In genomic region chr15:79516646-79517045, GRCh38 we compare ENCODE assay signal across 20 cellular contexts.
DNase-seq lines count a peak whose midpoint lies in the region; ATAC-seq and TF ChIP-seq lines count a peak whose summit lies in the region.
"Had no signal": no experiment of that assay in that cellular context is flagged by ENCODE, and none has a peak within 500 bp of the region (broad histone marks: within the 10 kb centered on the region; RNA-seq: fewer than 3 reads in every experiment).

No MANE protein-coding gene starts in this region.

- no peaks in the 10 kb centered on the region for H3K4me1 Mint-ChIP-seq in activated CD8-positive, alpha-beta memory T cell treated with anti-CD3 and anti-CD28 coated beads, Interleukin-2, amount 10 ng/mL, durations not matched to agents 7 days and 5 days
- H3K4me1 Mint-ChIP-seq in GM23338 (peaks cover 10% of the 10 kb centered on the region), WTC11 (peaks cover 11% of the 10 kb centered on the region)
- H3K4me1 Mint-ChIP-seq: B cell had no signal

- WGBS in esophagus muscularis mucosa = 88% methylated on average over 3 of the region's 3 CpGs

- peak; percentile 9 for DNase-seq in activated CD8-positive, alpha-beta memory T cell treated with anti-CD3 and anti-CD28 coated beads, Interleukin-2, amount 10 ng/mL, durations not matched to agents 7 days and 5 days
- no peak for DNase-seq in activated CD8-positive, alpha-beta memory T cell treated with anti-CD3 and anti-CD28 coated beads, Interleukin-2, amount 50 U/mL, for 48 hours
- DNase-seq in GM23338 (ENCODE audit: low spot score) = no peak
- no peak for DNase-seq in WTC11 (ENCODE audit: low spot score)
- peak; percentile 89 for DNase-seq in esophagus muscularis mucosa (ENCODE audit: extremely low spot score)
- DNase-seq in GF-D8 (lab: John Stamatoyannopoulos, UW) = no peak
- no peak for DNase-seq in T-helper 2 cell
- DNase-seq: AML-193; Caco-2; Calu3; CD4-positive, alpha-beta T cell; CD8-positive, alpha-beta T cell; DMS79 treated with DMSO at 0.1 percent for 48 hours had no signal

- H3K36me3 Mint-ChIP-seq in activated CD8-positive, alpha-beta memory T cell treated with anti-CD3 and anti-CD28 coated beads, Interleukin-2, amount 10 ng/mL, durations not matched to agents 7 days and 5 days = no peaks in the 10 kb centered on the region
- H3K36me3 Mint-ChIP-seq in GM23338 (ENCODE audit: low read depth) (no peaks in the 10 kb centered on the region), WTC11 (no peaks in the 10 kb centered on the region)
- H3K36me3 Mint-ChIP-seq: CD8-positive, alpha-beta T cell had no signal

- H3K4me3 ChIP-seq in GM23338 (no peak overlapping the region), esophagus muscularis mucosa (no peak overlapping the region)
- H3K4me3 ChIP-seq: A549; BLaER1 treated with 17β-estradiol and CSF1 and Interleukin-3, amounts not matched to agents 10 nM and 100 nM; GM12878 had no signal

- H3K27ac ChIP-seq in GM23338 (ENCODE audit: low read depth) = no peak overlapping the region
- no peak overlapping the region for H3K27ac ChIP-seq in esophagus muscularis mucosa (replicated peaks in 1 of 4)
- H3K27ac ChIP-seq: 22Rv1; A549; BLaER1 treated with 17β-estradiol and CSF1 and Interleukin-3, amounts not matched to agents 10 nM and 100 nM; C4-2B had no signal

- H3K4me1 ChIP-seq in GM23338 (ENCODE audit: insufficient read depth) (no peaks in the 10 kb centered on the region), esophagus muscularis mucosa (no peaks in the 10 kb centered on the region)
- H3K4me1 ChIP-seq: A549; BLaER1 treated with 17β-estradiol and CSF1 and Interleukin-3, amounts not matched to agents 10 nM and 100 nM; Caco-2 had no signal

- H3K4me2 ChIP-seq in GM23338 = no peak overlapping the region
- H3K4me2 ChIP-seq: A549; BLaER1 treated with 17β-estradiol and CSF1 and Interleukin-3, amounts not matched to agents 10 nM and 100 nM had no signal

- intact Hi-C loops in esophagus muscularis mucosa (cut with DNase I) = no loop called here

- no peaks in the 10 kb centered on the region for H3K9me3 ChIP-seq in esophagus muscularis mucosa
- H3K9me3 ChIP-seq: A549, Caco-2 had no signal

- no peaks in the 10 kb centered on the region for H3K27me3 ChIP-seq in GM23338 (ENCODE audit: insufficient read depth)
- peaks cover 0 to 7% (median 0%) of the 10 kb centered on the region in 4 donors for H3K27me3 ChIP-seq in esophagus muscularis mucosa
- H3K27me3 ChIP-seq: BLaER1 treated with 17β-estradiol and CSF1 and Interleukin-3, amounts not matched to agents 10 nM and 100 nM had no signal

- CTCF ChIA-PET in activated CD8-positive, alpha-beta memory T cell treated with anti-CD3 and anti-CD28 coated beads, Interleukin-2, amount 10 ng/mL, durations not matched to agents 7 days and 5 days (lab: Charles Lee) = no interaction called here
- CTCF ChIA-PET in WTC11 (lab: Charles Lee) = no interaction called here

- no peak overlapping the region for H2AFZ ChIP-seq in GM23338

- TF ChIP-seq POLR2A in esophagus muscularis mucosa (IDR thresholded peaks at IDR 0.05; ENCODE audit: low read depth) = no peak

- peaks cover 7% of the 10 kb centered on the region for H3K27me3 Mint-ChIP-seq in activated CD8-positive, alpha-beta memory T cell treated with anti-CD3 and anti-CD28 coated beads, Interleukin-2, amount 10 ng/mL, durations not matched to agents 7 days and 5 days
- H3K27me3 Mint-ChIP-seq in GM23338 (ENCODE audit: insufficient read depth, low read depth, poor library complexity) = no peaks in the 10 kb centered on the region
- H3K27me3 Mint-ChIP-seq in WTC11 (ENCODE audit: low read depth) = no peaks in the 10 kb centered on the region

- TF ChIP-seq EP300 in esophagus muscularis mucosa (IDR thresholded peaks at IDR 0.05) = no peak

- H3K36me3 ChIP-seq in GM23338 (ENCODE audit: insufficient read depth) (no peaks in the 10 kb centered on the region), esophagus muscularis mucosa (no peaks in the 10 kb centered on the region)
- H3K36me3 ChIP-seq: BLaER1 treated with 17β-estradiol and CSF1 and Interleukin-3, amounts not matched to agents 10 nM and 100 nM had no signal

- H3K9me2 ChIP-seq in GM23338 (ENCODE audit: insufficient read depth) = peaks cover 12% of the 10 kb centered on the region

- no peak overlapping the region for H3K4me3 Mint-ChIP-seq in activated CD8-positive, alpha-beta memory T cell treated with anti-CD3 and anti-CD28 coated beads, Interleukin-2, amount 10 ng/mL, durations not matched to agents 7 days and 5 days
- H3K4me3 Mint-ChIP-seq in GM23338 = no peak overlapping the region
- no peak overlapping the region for H3K4me3 Mint-ChIP-seq in WTC11
- H3K4me3 Mint-ChIP-seq: B cell; CD4-positive, alpha-beta T cell; CD8-positive, alpha-beta T cell had no signal

- H3K79me2 ChIP-seq in GM23338 (replicated peaks; ENCODE audit: insufficient read depth) = no peaks in the 10 kb centered on the region

- TF ChIP-seq CTCF in GM23338 (conservative IDR thresholded peaks at IDR 0.05; ENCODE audit: low read depth in 2 of 2) = no peak
- no peak for TF ChIP-seq CTCF in WTC11 (IDR thresholded peaks at IDR 0.05)
- no peak for TF ChIP-seq CTCF in esophagus muscularis mucosa (IDR thresholded peaks at IDR 0.05)

- H3K27ac Mint-ChIP-seq in activated CD8-positive, alpha-beta memory T cell treated with anti-CD3 and anti-CD28 coated beads, Interleukin-2, amount 10 ng/mL, durations not matched to agents 7 days and 5 days = no peak overlapping the region
- H3K27ac Mint-ChIP-seq in GM23338 (no peak overlapping the region), WTC11 (no peak overlapping the region)
- H3K27ac Mint-ChIP-seq: B cell; CD4-positive, alpha-beta T cell; CD8-positive, alpha-beta T cell had no signal

- no peaks in the 10 kb centered on the region for H3K9me3 Mint-ChIP-seq in activated CD8-positive, alpha-beta memory T cell treated with anti-CD3 and anti-CD28 coated beads, Interleukin-2, amount 10 ng/mL, durations not matched to agents 7 days and 5 days (ENCODE audit: low read depth)
- H3K9me3 Mint-ChIP-seq in GM23338 (no peaks in the 10 kb centered on the region), WTC11 (peaks cover 6% of the 10 kb centered on the region)
- H3K9me3 Mint-ChIP-seq: CD4-positive, alpha-beta T cell; CD8-positive, alpha-beta T cell had no signal

- no peak for ATAC-seq in activated CD8-positive, alpha-beta memory T cell treated with anti-CD3 and anti-CD28 coated beads, Interleukin-2, amount 10 ng/mL, durations not matched to agents 7 days and 5 days
- ATAC-seq in GM23338 = peak; percentile 34; the same call in 2 of the 3 replicates
- ATAC-seq in WTC11 = peak; percentile 53; the same call in 1 of the 2 replicates
- no peak for ATAC-seq in GM19328 (IDR thresholded peaks at IDR 0.05; ENCODE audit: unreplicated experiment)
- ATAC-seq: A549; CD8-positive, alpha-beta T cell; GM12878 had no signal

- H3F3A ChIP-seq in GM23338 (replicated peaks; ENCODE audit: low read depth) = no peaks in the 10 kb centered on the region

- H4K20me1 ChIP-seq in GM23338 (replicated peaks; ENCODE audit: insufficient read depth) = no peaks in the 10 kb centered on the region
- H4K20me1 ChIP-seq: BLaER1 treated with 17β-estradiol and CSF1 and Interleukin-3, amounts not matched to agents 10 nM and 100 nM had no signal

- POLR2A ChIA-PET in WTC11 (lab: Charles Lee) = no interaction called here

TF ChIP-seq in GM23338, 12 proteins besides CTCF, POLR2A, EP300 and RAD21 (continues in another document):
- TF ChIP-seq ZNF114 (CRISPR knock-in tag; IDR thresholded peaks at IDR 0.05) (no peak), STAT1 (IDR thresholded peaks at IDR 0.05; ENCODE audit: unreplicated experiment) (no peak), CREB1 (CRISPR knock-in tag; IDR thresholded peaks at IDR 0.05; ENCODE audit: low read depth) (no peak), ETS1 (IDR thresholded peaks at IDR 0.05) (no peak), NANOG (IDR thresholded peaks at IDR 0.05; ENCODE audit: borderline replicate concordance) (no peak), ZNF331 (CRISPR knock-in tag; IDR thresholded peaks at IDR 0.05; ENCODE audit: low read depth) (no peak)

TF ChIP-seq in WTC11, 78 proteins besides CTCF, POLR2A, EP300 and RAD21 (continues in another document):
- TF ChIP-seq NFATC4 (CRISPR knock-in tag; IDR thresholded peaks at IDR 0.05) (no peak), CREM (CRISPR knock-in tag; IDR thresholded peaks at IDR 0.05) (no peak), GRHL2 (CRISPR knock-in tag; IDR thresholded peaks at IDR 0.05; ENCODE audit: insufficient replicate concordance, severe bottlenecking) (no peak), OVOL2 (CRISPR knock-in tag; IDR thresholded peaks at IDR 0.05; ENCODE audit: borderline replicate concordance) (no peak), KAT7 (CRISPR knock-in tag; IDR thresholded peaks at IDR 0.05; ENCODE audit: borderline replicate concordance) (no peak), IRF2 (CRISPR knock-in tag; IDR thresholded peaks at IDR 0.05; ENCODE audit: borderline replicate concordance, low read depth) (no peak), RORB (CRISPR knock-in tag; IDR thresholded peaks at IDR 0.05) (no peak), ZNF423 (CRISPR knock-in tag; IDR thresholded peaks at IDR 0.05) (no peak), ATF1 (CRISPR knock-in tag; IDR thresholded peaks at IDR 0.05) (no peak), ZNF263 (CRISPR knock-in tag; IDR thresholded peaks at IDR 0.05; ENCODE audit: low read depth) (no peak), CBFB (CRISPR knock-in tag; IDR thresholded peaks at IDR 0.05; ENCODE audit: low read depth) (no peak), MAX (CRISPR knock-in tag; IDR thresholded peaks at IDR 0.05) (no peak), ATF2 (CRISPR knock-in tag; IDR thresholded peaks at IDR 0.05; ENCODE audit: borderline replicate concordance, low read depth) (no peak)
- TF ChIP-seq, protein P1, sequence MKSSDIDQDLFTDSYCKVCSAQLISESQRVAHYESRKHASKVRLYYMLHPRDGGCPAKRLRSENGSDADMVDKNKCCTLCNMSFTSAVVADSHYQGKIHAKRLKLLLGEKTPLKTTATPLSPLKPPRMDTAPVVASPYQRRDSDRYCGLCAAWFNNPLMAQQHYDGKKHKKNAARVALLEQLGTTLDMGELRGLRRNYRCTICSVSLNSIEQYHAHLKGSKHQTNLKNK (CRISPR knock-in tag; IDR thresholded peaks at IDR 0.05) = no peak

Comparison
In these comparisons a context has a peak if more than half of its experiments do, and no peak if none do; other contexts are left out.
1. DNase-seq: peak in activated CD8-positive, alpha-beta memory T cell treated with anti-CD3 and anti-CD28 coated beads, Interleukin-2, amount 10 ng/mL, durations not matched to agents 7 days and 5 days (single experiment) and esophagus muscularis mucosa (single experiment); none in activated CD8-positive, alpha-beta memory T cell treated with anti-CD3 and anti-CD28 coated beads, Interleukin-2, amount 50 U/mL, for 48 hours (single experiment), GM23338 (single experiment), WTC11 (single experiment), GF-D8 (single experiment) and T-helper 2 cell (0 of 5).
2. ATAC-seq: peak in GM23338 (single experiment) and WTC11 (single experiment); none in activated CD8-positive, alpha-beta memory T cell treated with anti-CD3 and anti-CD28 coated beads, Interleukin-2, amount 10 ng/mL, durations not matched to agents 7 days and 5 days (single experiment) and GM19328 (single experiment).